8 cellular contexts compared by ENCODE assay signal in the genomic region with DNA sequence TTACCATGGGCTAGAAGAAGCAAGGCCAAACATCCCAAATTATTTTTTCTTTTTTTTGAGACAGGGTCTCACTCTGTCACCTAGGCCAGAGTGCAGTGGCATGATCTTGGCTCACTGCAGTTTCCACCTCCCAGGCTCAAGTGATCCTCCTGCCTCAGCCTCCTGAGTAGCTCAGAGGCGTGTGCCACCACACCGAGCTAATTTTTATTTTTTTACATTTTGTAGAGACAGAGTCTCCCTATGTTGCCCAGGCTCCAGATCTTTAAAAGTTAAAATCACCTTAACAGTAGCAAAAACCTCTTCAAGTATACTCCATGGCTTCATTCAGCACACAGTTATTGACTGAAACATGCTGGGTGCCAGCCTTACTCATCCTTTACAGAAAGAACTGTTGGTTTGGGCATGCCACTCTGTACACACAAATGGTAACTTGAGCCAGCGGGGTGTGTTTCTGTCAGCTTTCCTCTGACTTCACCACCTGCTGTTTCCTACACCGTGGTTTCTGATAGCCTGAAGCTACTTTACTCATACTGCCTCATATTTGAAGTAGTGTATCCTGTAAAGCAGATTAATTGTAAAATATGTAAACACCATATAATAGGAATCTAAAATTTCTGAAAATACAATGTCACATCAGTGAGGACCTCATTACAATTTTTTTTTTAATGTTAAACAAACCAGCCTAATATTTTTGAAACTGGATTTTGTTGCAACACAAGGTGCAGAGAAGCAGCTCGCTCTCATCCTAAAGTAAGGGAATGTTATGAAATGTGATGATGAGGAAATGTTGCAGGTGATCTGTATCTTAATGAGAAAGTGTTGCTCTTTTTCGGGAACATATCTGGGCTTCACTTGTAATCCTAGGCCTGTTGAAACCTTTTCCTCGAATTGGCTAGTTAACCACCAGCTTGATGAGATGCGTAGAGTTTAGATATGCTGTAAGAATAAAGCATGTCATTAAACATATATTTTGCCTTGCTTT.
DNase-seq lines count a peak whose midpoint lies in the region; ATAC-seq, FAIRE-seq and TF ChIP-seq lines count a peak whose summit lies in the region.

No MANE protein-coding gene starts in this region.

- ATAC-seq in A549 (peak; percentile 98 to 99), GM18870 (IDR thresholded peaks at IDR 0.05; ENCODE audit: unreplicated experiment) (no peak)

- H3K27ac ChIP-seq in A549 (peak overlapping the region in 1 of 2 experiments; percentile 71; a peak in 3 of 6 replicates), RWPE1 (peak overlapping the region; percentile 83), colonic mucosa (no peak overlapping the region)

- peak overlapping the region; percentile 60 for H3K4me2 ChIP-seq in A549

- TF ChIP-seq POLR2A in A549 (IDR thresholded peaks at IDR 0.05; ENCODE audit: low read length): no peak

- peak; percentile 14 to 71 for DNase-seq in A549 (ENCODE audit: low read depth in 1 of 2, low spot score in 1 of 2)
- peak; percentile 50 for DNase-seq in Jurkat, Clone E6-1 (ENCODE audit: low read depth, low spot score)
- DNase-seq in RWPE1 (ENCODE audit: low spot score): peak; percentile 87
- DNase-seq in iPS-NIHi11 (ENCODE audit: low spot score): peak; percentile 53
- no peak for DNase-seq in DMS114 treated with DMSO at 0.1 percent for 48 hours (lab: John Stamatoyannopoulos, UW; ENCODE audit: unreplicated experiment)
- no peak for DNase-seq in colonic mucosa
- DNase-seq in activated naive CD4-positive, alpha-beta T cell treated with anti-CD3 and anti-CD28 coated beads, Interleukin-2, amount 50 U/mL, for 16 hours: no peak

- intact Hi-C loops in colonic mucosa (cut with DNase I): no loop called here

- no peak for FAIRE-seq in A549 (lab: Jason Lieb, UNC)

- 53% methylated on average over 8 of the region's 8 CpGs for WGBS in A549 (ENCODE audit: missing lambda C conversion rate)

- H3K36me3 ChIP-seq in colonic mucosa: no peaks in the 10 kb centered on the region

- POLR2A ChIA-PET in A549 (lab: Yijun Ruan, JAX) (no interaction called here), RWPE1 (lab: Yijun Ruan, JAX; ENCODE audit: low non-redundant PET) (no interaction called here)

- no peak overlapping the region for H3K9ac ChIP-seq in colonic mucosa (ENCODE audit: low read depth in 2 of 2, low read length in 2 of 2)

- peaks cover 43% of the 10 kb centered on the region for H3K4me1 ChIP-seq in A549
- no peaks in the 10 kb centered on the region for H3K4me1 ChIP-seq in colonic mucosa

- H3K4me3 ChIP-seq in A549: no peak overlapping the region
- no peak overlapping the region for H3K4me3 ChIP-seq in Jurkat, Clone E6-1 (ENCODE audit: low read length)
- H3K4me3 ChIP-seq in colonic mucosa: no peak overlapping the region

- H3K27me3 ChIP-seq in colonic mucosa: no peaks in the 10 kb centered on the region

- no peaks in the 10 kb centered on the region for H3K9me3 ChIP-seq in A549
- no peaks in the 10 kb centered on the region for H3K9me3 ChIP-seq in colonic mucosa

- TF ChIP-seq CTCF in A549 (IDR thresholded peaks at IDR 0.05) (no peak), RWPE1 (conservative IDR thresholded peaks at IDR 0.05; ENCODE audit: low read depth) (no peak), colonic mucosa (IDR thresholded peaks at IDR 0.05) (no peak)

- no peak for TF ChIP-seq EP300 in A549 (IDR thresholded peaks at IDR 0.05)

- CTCF ChIA-PET in A549 (lab: Yijun Ruan, JAX): interaction anchor here (1.6 kb wide), 1 partner anchor 8 kb away, joined by 4 read pairs; no protein-coding TSS in a partner anchor
- CTCF ChIA-PET in RWPE1 (lab: Yijun Ruan, JAX): interaction anchor here (0.6 to 1.5 kb wide), 4 partner anchors 9 to 1263 kb away, joined by 3 to 6 read pairs (median 5); no protein-coding TSS in a partner anchor

- no peak for TF ChIP-seq RAD21 in A549 (conservative IDR thresholded peaks at IDR 0.05 in 1 of 2, IDR thresholded peaks at IDR 0.05 in 1 of 2)

TF ChIP-seq in A549, 52 proteins besides CTCF, POLR2A, EP300 and RAD21:
- TF ChIP-seq RCOR1 (IDR thresholded peaks at IDR 0.05; ENCODE audit: low read depth, low read length): no peak
- TF ChIP-seq SMC3 (IDR thresholded peaks at IDR 0.05): no peak
- TF ChIP-seq ATOH8 (CRISPR knock-in tag; IDR thresholded peaks at IDR 0.05; ENCODE audit: low read depth): no peak
- no peak for TF ChIP-seq ZC3H11A (IDR thresholded peaks at IDR 0.05)
- no peak for TF ChIP-seq HOXB5 (CRISPR knock-in tag; IDR thresholded peaks at IDR 0.05)
- TF ChIP-seq JUN (IDR thresholded peaks at IDR 0.05): 0 out of 5 replicates have a peak, but pooled peaks of 1 of the 2 experiments have one; percentile 27
- TF ChIP-seq, protein P1, sequence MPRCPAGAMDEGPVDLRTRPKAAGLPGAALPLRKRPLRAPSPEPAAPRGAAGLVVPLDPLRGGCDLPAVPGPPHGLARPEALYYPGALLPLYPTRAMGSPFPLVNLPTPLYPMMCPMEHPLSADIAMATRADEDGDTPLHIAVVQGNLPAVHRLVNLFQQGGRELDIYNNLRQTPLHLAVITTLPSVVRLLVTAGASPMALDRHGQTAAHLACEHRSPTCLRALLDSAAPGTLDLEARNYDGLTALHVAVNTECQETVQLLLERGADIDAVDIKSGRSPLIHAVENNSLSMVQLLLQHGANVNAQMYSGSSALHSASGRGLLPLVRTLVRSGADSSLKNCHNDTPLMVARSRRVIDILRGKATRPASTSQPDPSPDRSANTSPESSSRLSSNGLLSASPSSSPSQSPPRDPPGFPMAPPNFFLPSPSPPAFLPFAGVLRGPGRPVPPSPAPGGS (IDR thresholded peaks at IDR 0.05): no peak
- no peak for TF ChIP-seq HEYL (CRISPR knock-in tag; IDR thresholded peaks at IDR 0.05)
- TF ChIP-seq NFE2L2 (conservative IDR thresholded peaks at IDR 0.05; ENCODE audit: low read length): no peak
- TF ChIP-seq MAZ (IDR thresholded peaks at IDR 0.05; ENCODE audit: borderline replicate concordance, low read depth, low read length): no peak
- TF ChIP-seq, protein P2, sequence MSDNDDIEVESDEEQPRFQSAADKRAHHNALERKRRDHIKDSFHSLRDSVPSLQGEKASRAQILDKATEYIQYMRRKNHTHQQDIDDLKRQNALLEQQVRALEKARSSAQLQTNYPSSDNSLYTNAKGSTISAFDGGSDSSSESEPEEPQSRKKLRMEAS (IDR thresholded peaks at IDR 0.05): 0 out of 2 replicates have a peak, but pooled peaks have one; percentile 28
- TF ChIP-seq, protein P3, sequence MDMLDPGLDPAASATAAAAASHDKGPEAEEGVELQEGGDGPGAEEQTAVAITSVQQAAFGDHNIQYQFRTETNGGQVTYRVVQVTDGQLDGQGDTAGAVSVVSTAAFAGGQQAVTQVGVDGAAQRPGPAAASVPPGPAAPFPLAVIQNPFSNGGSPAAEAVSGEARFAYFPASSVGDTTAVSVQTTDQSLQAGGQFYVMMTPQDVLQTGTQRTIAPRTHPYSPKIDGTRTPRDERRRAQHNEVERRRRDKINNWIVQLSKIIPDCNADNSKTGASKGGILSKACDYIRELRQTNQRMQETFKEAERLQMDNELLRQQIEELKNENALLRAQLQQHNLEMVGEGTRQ (IDR thresholded peaks at IDR 0.05): no peak
- peak in 1 of 2 experiments; percentile 4; a peak in 1 of 4 replicates for TF ChIP-seq CEBPB (IDR thresholded peaks at IDR 0.05)
- TF ChIP-seq, protein P4, sequence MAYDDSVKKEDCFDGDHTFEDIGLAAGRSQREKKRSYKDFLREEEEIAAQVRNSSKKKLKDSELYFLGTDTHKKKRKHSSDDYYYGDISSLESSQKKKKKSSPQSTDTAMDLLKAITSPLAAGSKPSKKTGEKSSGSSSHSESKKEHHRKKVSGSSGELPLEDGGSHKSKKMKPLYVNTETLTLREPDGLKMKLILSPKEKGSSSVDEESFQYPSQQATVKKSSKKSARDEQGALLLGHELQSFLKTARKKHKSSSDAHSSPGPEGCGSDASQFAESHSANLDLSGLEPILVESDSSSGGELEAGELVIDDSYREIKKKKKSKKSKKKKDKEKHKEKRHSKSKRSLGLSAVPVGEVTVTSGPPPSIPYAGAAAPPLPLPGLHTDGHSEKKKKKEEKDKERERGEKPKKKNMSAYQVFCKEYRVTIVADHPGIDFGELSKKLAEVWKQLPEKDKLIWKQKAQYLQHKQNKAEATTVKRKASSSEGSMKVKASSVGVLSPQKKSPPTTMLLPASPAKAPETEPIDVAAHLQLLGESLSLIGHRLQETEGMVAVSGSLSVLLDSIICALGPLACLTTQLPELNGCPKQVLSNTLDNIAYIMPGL (CRISPR knock-in tag; IDR thresholded peaks at IDR 0.05; ENCODE audit: borderline replicate concordance): no peak
- no peak for TF ChIP-seq KDM5A (IDR thresholded peaks at IDR 0.05)
TF ChIP-seq in A549: peak in this region for 3.

Comparison
In these comparisons a context has a peak if more than half of its experiments do, and no peak if none do; other contexts are left out.
1. DNase-seq: peak in A549 (2 of 2), Jurkat, Clone E6-1 (single experiment), RWPE1 (single experiment) and iPS-NIHi11 (single experiment); none in DMS114 treated with DMSO at 0.1 percent for 48 hours (single experiment), colonic mucosa (single experiment) and activated naive CD4-positive, alpha-beta T cell treated with anti-CD3 and anti-CD28 coated beads, Interleukin-2, amount 50 U/mL, for 16 hours (single experiment).